2 cellular contexts compared by ENCODE assay signal in the genomic region with DNA sequence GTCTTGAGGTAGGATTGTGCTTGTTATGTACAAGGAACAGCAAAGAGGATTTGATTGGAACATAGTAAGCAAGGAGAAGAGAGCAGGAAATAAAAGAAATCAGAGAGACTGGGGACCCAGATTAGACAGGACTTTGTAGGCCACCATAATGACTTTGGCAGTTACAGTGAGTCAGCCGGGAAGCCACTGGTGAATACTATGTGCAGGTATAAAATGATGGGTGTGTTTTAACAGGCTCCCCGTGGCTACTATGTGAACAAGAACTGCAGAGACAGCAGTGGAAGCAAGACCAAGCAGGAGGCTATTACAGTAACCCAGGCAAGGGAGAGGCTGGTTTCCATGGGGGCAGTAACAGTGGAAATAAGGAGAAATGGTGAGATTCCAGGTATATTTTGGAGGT.
TF ChIP-seq lines count a peak whose summit lies in the region.

No MANE protein-coding gene starts in this region.

TF ChIP-seq in GM23338, 12 proteins besides CTCF, POLR2A, EP300 and RAD21 (continued from another document):
- TF ChIP-seq, protein P1, sequence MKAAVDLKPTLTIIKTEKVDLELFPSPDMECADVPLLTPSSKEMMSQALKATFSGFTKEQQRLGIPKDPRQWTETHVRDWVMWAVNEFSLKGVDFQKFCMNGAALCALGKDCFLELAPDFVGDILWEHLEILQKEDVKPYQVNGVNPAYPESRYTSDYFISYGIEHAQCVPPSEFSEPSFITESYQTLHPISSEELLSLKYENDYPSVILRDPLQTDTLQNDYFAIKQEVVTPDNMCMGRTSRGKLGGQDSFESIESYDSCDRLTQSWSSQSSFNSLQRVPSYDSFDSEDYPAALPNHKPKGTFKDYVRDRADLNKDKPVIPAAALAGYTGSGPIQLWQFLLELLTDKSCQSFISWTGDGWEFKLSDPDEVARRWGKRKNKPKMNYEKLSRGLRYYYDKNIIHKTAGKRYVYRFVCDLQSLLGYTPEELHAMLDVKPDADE (IDR thresholded peaks at IDR 0.05) = no peak
- TF ChIP-seq EZH2 (IDR thresholded peaks at IDR 0.05; ENCODE audit: low read depth, unreplicated experiment) = no peak
- no peak for TF ChIP-seq EZH2phosphoT487 (IDR thresholded peaks at IDR 0.05; ENCODE audit: unreplicated experiment)
- TF ChIP-seq, protein P2, sequence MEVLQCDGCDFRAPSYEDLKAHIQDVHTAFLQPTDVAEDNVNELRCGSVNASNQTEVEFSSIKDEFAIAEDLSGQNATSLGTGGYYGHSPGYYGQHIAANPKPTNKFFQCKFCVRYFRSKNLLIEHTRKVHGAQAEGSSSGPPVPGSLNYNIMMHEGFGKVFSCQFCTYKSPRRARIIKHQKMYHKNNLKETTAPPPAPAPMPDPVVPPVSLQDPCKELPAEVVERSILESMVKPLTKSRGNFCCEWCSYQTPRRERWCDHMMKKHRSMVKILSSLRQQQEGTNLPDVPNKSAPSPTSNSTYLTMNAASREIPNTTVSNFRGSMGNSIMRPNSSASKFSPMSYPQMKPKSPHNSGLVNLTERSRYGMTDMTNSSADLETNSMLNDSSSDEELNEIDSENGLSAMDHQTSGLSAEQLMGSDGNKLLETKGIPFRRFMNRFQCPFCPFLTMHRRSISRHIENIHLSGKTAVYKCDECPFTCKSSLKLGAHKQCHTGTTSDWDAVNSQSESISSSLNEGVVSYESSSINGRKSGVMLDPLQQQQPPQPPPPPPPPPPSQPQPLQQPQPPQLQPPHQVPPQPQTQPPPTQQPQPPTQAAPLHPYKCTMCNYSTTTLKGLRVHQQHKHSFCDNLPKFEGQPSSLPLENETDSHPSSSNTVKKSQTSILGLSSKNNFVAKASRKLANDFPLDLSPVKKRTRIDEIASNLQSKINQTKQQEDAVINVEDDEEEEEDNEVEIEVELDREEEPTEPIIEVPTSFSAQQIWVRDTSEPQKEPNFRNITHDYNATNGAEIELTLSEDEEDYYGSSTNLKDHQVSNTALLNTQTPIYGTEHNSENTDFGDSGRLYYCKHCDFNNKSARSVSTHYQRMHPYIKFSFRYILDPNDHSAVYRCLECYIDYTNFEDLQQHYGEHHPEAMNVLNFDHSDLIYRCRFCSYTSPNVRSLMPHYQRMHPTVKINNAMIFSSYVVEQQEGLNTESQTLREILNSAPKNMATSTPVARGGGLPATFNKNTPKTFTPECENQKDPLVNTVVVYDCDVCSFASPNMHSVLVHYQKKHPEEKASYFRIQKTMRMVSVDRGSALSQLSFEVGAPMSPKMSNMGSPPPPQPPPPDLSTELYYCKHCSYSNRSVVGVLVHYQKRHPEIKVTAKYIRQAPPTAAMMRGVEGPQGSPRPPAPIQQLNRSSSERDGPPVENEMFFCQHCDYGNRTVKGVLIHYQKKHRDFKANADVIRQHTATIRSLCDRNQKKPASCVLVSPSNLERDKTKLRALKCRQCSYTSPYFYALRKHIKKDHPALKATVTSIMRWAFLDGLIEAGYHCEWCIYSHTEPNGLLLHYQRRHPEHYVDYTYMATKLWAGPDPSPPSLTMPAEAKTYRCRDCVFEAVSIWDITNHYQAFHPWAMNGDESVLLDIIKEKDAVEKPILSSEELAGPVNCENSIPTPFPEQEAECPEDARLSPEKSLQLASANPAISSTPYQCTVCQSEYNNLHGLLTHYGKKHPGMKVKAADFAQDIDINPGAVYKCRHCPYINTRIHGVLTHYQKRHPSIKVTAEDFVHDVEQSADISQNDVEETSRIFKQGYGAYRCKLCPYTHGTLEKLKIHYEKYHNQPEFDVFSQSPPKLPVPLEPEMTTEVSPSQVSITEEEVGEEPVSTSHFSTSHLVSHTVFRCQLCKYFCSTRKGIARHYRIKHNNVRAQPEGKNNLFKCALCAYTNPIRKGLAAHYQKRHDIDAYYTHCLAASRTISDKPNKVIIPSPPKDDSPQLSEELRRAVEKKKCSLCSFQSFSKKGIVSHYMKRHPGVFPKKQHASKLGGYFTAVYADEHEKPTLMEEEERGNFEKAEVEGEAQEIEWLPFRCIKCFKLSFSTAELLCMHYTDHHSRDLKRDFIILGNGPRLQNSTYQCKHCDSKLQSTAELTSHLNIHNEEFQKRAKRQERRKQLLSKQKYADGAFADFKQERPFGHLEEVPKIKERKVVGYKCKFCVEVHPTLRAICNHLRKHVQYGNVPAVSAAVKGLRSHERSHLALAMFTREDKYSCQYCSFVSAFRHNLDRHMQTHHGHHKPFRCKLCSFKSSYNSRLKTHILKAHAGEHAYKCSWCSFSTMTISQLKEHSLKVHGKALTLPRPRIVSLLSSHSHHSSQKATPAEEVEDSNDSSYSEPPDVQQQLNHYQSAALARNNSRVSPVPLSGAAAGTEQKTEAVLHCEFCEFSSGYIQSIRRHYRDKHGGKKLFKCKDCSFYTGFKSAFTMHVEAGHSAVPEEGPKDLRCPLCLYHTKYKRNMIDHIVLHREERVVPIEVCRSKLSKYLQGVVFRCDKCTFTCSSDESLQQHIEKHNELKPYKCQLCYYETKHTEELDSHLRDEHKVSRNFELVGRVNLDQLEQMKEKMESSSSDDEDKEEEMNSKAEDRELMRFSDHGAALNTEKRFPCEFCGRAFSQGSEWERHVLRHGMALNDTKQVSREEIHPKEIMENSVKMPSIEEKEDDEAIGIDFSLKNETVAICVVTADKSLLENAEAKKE (CRISPR knock-in tag; IDR thresholded peaks at IDR 0.05) = no peak
- TF ChIP-seq STAT1 (IDR thresholded peaks at IDR 0.05; ENCODE audit: unreplicated experiment) = no peak

TF ChIP-seq in WTC11, 78 proteins besides CTCF, POLR2A, EP300 and RAD21 (continued from another document):
- TF ChIP-seq, protein P3, sequence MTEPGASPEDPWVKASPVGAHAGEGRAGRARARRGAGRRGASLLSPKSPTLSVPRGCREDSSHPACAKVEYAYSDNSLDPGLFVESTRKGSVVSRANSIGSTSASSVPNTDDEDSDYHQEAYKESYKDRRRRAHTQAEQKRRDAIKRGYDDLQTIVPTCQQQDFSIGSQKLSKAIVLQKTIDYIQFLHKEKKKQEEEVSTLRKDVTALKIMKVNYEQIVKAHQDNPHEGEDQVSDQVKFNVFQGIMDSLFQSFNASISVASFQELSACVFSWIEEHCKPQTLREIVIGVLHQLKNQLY (CRISPR knock-in tag; IDR thresholded peaks at IDR 0.05) = no peak
- TF ChIP-seq SMAD4 (CRISPR knock-in tag; IDR thresholded peaks at IDR 0.05) (no peak), ATF1 (CRISPR knock-in tag; IDR thresholded peaks at IDR 0.05) (no peak)
- TF ChIP-seq, protein P4, sequence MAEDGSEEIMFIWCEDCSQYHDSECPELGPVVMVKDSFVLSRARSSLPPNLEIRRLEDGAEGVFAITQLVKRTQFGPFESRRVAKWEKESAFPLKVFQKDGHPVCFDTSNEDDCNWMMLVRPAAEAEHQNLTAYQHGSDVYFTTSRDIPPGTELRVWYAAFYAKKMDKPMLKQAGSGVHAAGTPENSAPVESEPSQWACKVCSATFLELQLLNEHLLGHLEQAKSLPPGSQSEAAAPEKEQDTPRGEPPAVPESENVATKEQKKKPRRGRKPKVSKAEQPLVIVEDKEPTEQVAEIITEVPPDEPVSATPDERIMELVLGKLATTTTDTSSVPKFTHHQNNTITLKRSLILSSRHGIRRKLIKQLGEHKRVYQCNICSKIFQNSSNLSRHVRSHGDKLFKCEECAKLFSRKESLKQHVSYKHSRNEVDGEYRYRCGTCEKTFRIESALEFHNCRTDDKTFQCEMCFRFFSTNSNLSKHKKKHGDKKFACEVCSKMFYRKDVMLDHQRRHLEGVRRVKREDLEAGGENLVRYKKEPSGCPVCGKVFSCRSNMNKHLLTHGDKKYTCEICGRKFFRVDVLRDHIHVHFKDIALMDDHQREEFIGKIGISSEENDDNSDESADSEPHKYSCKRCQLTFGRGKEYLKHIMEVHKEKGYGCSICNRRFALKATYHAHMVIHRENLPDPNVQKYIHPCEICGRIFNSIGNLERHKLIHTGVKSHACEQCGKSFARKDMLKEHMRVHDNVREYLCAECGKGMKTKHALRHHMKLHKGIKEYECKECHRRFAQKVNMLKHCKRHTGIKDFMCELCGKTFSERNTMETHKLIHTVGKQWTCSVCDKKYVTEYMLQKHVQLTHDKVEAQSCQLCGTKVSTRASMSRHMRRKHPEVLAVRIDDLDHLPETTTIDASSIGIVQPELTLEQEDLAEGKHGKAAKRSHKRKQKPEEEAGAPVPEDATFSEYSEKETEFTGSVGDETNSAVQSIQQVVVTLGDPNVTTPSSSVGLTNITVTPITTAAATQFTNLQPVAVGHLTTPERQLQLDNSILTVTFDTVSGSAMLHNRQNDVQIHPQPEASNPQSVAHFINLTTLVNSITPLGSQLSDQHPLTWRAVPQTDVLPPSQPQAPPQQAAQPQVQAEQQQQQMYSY (CRISPR knock-in tag; IDR thresholded peaks at IDR 0.05) = no peak
